ENCODE assay signal across 32 cellular contexts in genomic region chr19:6495947-6496346, GRCh38. TPM values are rescaled to one million over a fixed set of nuclear protein-coding genes. Genes with fewer than 3 reads are reported as not detected.
"Had no signal": no experiment of that assay in that cellular context is flagged by ENCODE, and none has a peak within 500 bp of the region (broad histone marks: within the 10 kb centered on the region; RNA-seq: fewer than 3 reads in every experiment).

No MANE protein-coding gene starts in this region.

- ATAC-seq: activated CD4-positive, alpha-beta T cell treated with anti-CD3 and anti-CD28 coated beads for 36 hours; activated CD8-positive, alpha-beta memory T cell treated with anti-CD3 and anti-CD28 coated beads, Interleukin-2, amount 10 ng/mL, durations not matched to agents 7 days and 5 days; activated CD8-positive, alpha-beta T cell treated with anti-CD3 and anti-CD28 coated beads, Interleukin-2, amount 10 ng/mL, durations not matched to agents 7 days and 5 days; activated naive CD8-positive, alpha-beta T cell treated with anti-CD3 and anti-CD28 coated beads, Interleukin-2, amount 50 U/mL, for 24 hours; body of pancreas; gastroesophageal sphincter; heart right ventricle had no signal

- H3K4me1 ChIP-seq: body of pancreas, colonic mucosa, gastroesophageal sphincter, heart right ventricle had no signal

- H3K36me3 ChIP-seq: adrenal gland, colonic mucosa, esophagus squamous epithelium, gastroesophageal sphincter, heart right ventricle had no signal

- H3K27me3 ChIP-seq: adrenal gland, body of pancreas had no signal

- H3K9me3 ChIP-seq: adrenal gland, body of pancreas, colonic mucosa had no signal

- DNase-seq: activated CD4-positive, alpha-beta memory T cell treated with anti-CD3 and anti-CD28 coated beads for 36 hours; activated CD4-positive, alpha-beta T cell treated with anti-CD3 and anti-CD28 coated beads for 36 hours; activated CD4-positive, alpha-beta T cell treated with anti-CD3 and anti-CD28 coated beads, Interleukin-2, amount 10 ng/mL, durations not matched to agents 24 days and 14 days; activated CD4-positive, CD25-positive, alpha-beta regulatory T cell; activated CD4-positive, CD25-positive, alpha-beta regulatory T cell treated with anti-CD3 and anti-CD28 coated beads, Interleukin-2, amount 50 U/mL, for 72 hours; activated CD8-positive, alpha-beta memory T cell treated with anti-CD3 and anti-CD28 coated beads, Interleukin-2, amount 10 ng/mL, durations not matched to agents 7 days and 5 days; activated CD8-positive, alpha-beta memory T cell treated with anti-CD3 and anti-CD28 coated beads, Interleukin-2, amount 50 U/mL, for 4 hours; activated CD8-positive, alpha-beta T cell treated with anti-CD3 and anti-CD28 coated beads, Interleukin-2, amount 10 ng/mL, durations not matched to agents 7 days and 5 days; activated effector memory CD4-positive, alpha-beta T cell treated with anti-CD3 and anti-CD28 coated beads, Interleukin-2, amount 50 U/mL, for 16 hours; activated naive CD4-positive, alpha-beta T cell treated with anti-CD3 and anti-CD28 coated beads for 36 hours; activated naive CD8-positive, alpha-beta T cell treated with anti-CD3 and anti-CD28 coated beads for 36 hours; activated naive CD8-positive, alpha-beta T cell treated with anti-CD3 and anti-CD28 coated beads, Interleukin-2, amount 50 U/mL, for 24 hours; activated T-cell treated with anti-CD3 and anti-CD28 coated beads, Interleukin-2, amount 50 U/mL, for 1 hour; activated T-cell treated with anti-CD3 and anti-CD28 coated beads, Interleukin-2, amount 50 U/mL, for 48 hours; adrenal gland; amygdala; aorta; body of pancreas; caudate nucleus; colonic mucosa; effector CD8-positive, alpha-beta T cell; esophagus squamous epithelium; foreskin melanocyte; heart right ventricle; T-helper 2 cell had no signal

- H3K4me3 ChIP-seq: adrenal gland, body of pancreas, colonic mucosa, esophagus squamous epithelium, gastroesophageal sphincter, heart right ventricle had no signal

- H3K27ac ChIP-seq: adrenal gland, body of pancreas, colonic mucosa, epithelial cell of prostate, esophagus squamous epithelium, gastroesophageal sphincter, heart right ventricle had no signal

RNA-seq across cellular contexts. Expression of gene TUBB4A, which starts 6.2 kb away (rescaled TPM):
- total RNA-seq: dermis microvascular lymphatic vessel endothelial cell, endothelial cell of umbilical vein, fibroblast of lung, fibroblast of villous mesenchyme, glomerular endothelial cell had no signal

RNA-seq across cellular contexts. Expression of gene DENND1C, which starts 14.4 kb away (rescaled TPM):
- total RNA-seq: dermis microvascular lymphatic vessel endothelial cell, endothelial cell of umbilical vein, fibroblast of lung, fibroblast of villous mesenchyme, glomerular endothelial cell had no signal

RNA-seq across cellular contexts. Expression of gene CRB3, which starts 31.9 kb away (rescaled TPM):
- total RNA-seq: aorta, dermis microvascular lymphatic vessel endothelial cell, endothelial cell of umbilical vein, glomerular endothelial cell, heart right ventricle had no signal

RNA-seq across cellular contexts. Expression of gene TNFSF9, which starts 34.9 kb away (rescaled TPM):
- total RNA-seq: fibroblast of villous mesenchyme had no signal
